ENCODE assay signal across 8 cellular contexts in the genomic region with DNA sequence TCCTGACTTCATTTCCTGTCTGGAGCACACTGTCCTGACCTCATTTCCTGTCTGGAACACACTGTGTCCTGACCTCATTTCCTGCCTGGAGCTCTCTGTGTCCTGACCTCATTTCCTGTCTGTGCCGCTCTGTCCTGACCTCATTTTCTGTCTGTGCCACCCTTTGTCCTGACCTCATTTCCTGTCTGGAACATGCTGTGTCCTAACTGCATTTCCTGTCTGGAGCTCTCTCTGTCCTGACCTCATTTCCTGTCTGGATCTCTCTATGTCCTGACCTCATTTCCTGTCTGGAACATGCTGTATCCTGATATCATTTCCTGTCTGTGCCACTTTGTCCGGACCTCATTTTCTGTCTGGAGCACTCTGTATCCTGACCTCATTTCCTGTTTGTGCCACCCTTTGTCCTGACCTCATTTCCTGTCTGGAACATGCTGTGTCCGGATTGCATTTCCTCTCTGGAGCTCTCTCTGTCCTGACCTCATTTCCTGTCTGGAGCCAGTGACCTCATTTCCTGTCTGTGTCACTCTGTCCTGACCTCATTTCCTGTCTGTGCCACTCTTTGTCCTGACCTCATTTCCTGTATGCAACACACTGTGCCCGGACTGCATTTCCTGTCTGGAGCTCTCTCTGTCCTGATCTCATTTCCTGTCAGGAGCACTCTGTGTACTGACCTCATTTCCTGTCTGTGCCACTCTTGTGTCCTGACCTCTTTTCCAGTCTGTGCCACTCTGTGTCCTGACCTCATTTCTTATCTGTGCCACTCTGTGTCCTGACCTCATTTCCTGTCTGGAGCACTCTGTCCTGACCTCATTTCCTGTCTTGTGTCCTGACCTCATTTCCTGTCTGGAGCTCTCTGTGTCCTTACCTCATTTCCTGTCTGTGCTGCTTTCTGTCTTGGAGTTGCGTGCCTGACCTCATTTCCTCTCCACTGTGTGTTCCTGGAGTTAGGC. TPM values are rescaled to one million over a fixed set of nuclear protein-coding genes. Genes with fewer than 3 reads are reported as not detected.
DNase-seq lines count a peak whose midpoint lies in the region; ATAC-seq and TF ChIP-seq lines count a peak whose summit lies in the region.

No MANE protein-coding gene starts in this region.

- peak; percentile 58 for DNase-seq in ELF-1 (ENCODE audit: low read depth, low spot score)
- DNase-seq in RWPE1 (ENCODE audit: low spot score), result peak; percentile 30
- DNase-seq in activated T-helper 1 cell treated with anti-CD3 and anti-CD28 coated beads, Interleukin-2, amount 50 U/mL, for 16 hours (ENCODE audit: low read depth in 1 of 2, low spot score in 1 of 2), result peak; percentile 39 to 58
- DNase-seq in glutamatergic neuron, result peak; percentile 21
- DNase-seq in stimulated activated CD4-positive, alpha-beta T cell treated with anti-CD3 and anti-CD28 coated beads, Interleukin-2, amount 100 ng/mL, for 48 hours, result peak; percentile 37 to 56
- DNase-seq in NCI-H526 treated with DMSO at 0.1 percent for 48 hours (lab: John Stamatoyannopoulos, UW), result no peak
- DNase-seq in H7, result no peak

- POLR2A ChIA-PET in RWPE1 (lab: Yijun Ruan, JAX; ENCODE audit: low non-redundant PET), result no interaction called here

- no peaks in the 10 kb centered on the region for H3K27me3 ChIP-seq in H7 (ENCODE audit: control insufficient read depth, insufficient read depth, low read length)

- H3K9me3 Mint-ChIP-seq in glutamatergic neuron (ENCODE audit: unreplicated experiment), result peaks cover 13% of the 10 kb centered on the region

- no peaks in the 10 kb centered on the region for H3K36me3 Mint-ChIP-seq in glutamatergic neuron (ENCODE audit: unreplicated experiment)

- H3K27me3 Mint-ChIP-seq in glutamatergic neuron (ENCODE audit: unreplicated experiment), result peaks cover 20% of the 10 kb centered on the region

- H3K36me3 ChIP-seq in H7 (replicated peaks; ENCODE audit: control insufficient read depth, insufficient read depth, low read length), result no peaks in the 10 kb centered on the region; the same call in 1 of the 2 replicates

- H3K4me3 Mint-ChIP-seq in glutamatergic neuron (ENCODE audit: unreplicated experiment), result no peak overlapping the region

- no peak for TF ChIP-seq CTCF in RWPE1 (conservative IDR thresholded peaks at IDR 0.05; ENCODE audit: low read depth)
- TF ChIP-seq CTCF in glutamatergic neuron (IDR thresholded peaks at IDR 0.05; ENCODE audit: partially characterized antibody, unreplicated experiment), result no peak

- CTCF ChIA-PET in RWPE1 (lab: Yijun Ruan, JAX), result interaction anchor here (0.6 to 1.5 kb wide), 5 partner anchors 10 to 1217 kb away, joined by 3 to 5 read pairs (median 5); partner anchors contain the start of gene FAAP20

- H3K27ac ChIP-seq in RWPE1, result peak overlapping the region; percentile 91

- H3K4me1 Mint-ChIP-seq in glutamatergic neuron (ENCODE audit: low read depth, unreplicated experiment), result peaks cover 50% of the 10 kb centered on the region

- H3K4me3 ChIP-seq in H7 (ENCODE audit: insufficient read depth, low read depth, low read length), result no peak overlapping the region

- no peak overlapping the region for H3K27ac Mint-ChIP-seq in glutamatergic neuron (ENCODE audit: unreplicated experiment)

- ATAC-seq in HG03097 (IDR thresholded peaks at IDR 0.05; ENCODE audit: low FRiP score, unreplicated experiment), result peak; percentile 44

RNA-seq across cellular contexts. Expression of gene SKI, which starts 27.6 kb away (rescaled TPM):
- 143 TPM for total RNA-seq in glutamatergic neuron (ENCODE audit: unreplicated experiment)
- total RNA-seq in H7 (2014; rRNA removed; shearing (Covaris generic)), result 29.2 and 29.9 TPM in 2 replicates

Comparison
In these comparisons a context has a peak if more than half of its experiments do, and no peak if none do; other contexts are left out.
1. DNase-seq: peak in ELF-1 (single experiment), RWPE1 (single experiment), activated T-helper 1 cell treated with anti-CD3 and anti-CD28 coated beads, Interleukin-2, amount 50 U/mL, for 16 hours (2 of 2), glutamatergic neuron (single experiment) and stimulated activated CD4-positive, alpha-beta T cell treated with anti-CD3 and anti-CD28 coated beads, Interleukin-2, amount 100 ng/mL, for 48 hours (2 of 2); none in NCI-H526 treated with DMSO at 0.1 percent for 48 hours (single experiment) and H7 (single experiment).